In genomic region chr17:158379-158778, GRCh38 we compare ENCODE assay signal across 22 cellular contexts. TPM values are rescaled to one million over a fixed set of nuclear protein-coding genes. Genes with fewer than 3 reads are reported as not detected.
DNase-seq lines count a peak whose midpoint lies in the region; ATAC-seq and TF ChIP-seq lines count a peak whose summit lies in the region.
"Had no signal": no experiment of that assay in that cellular context is flagged by ENCODE, and none has a peak within 500 bp of the region (broad histone marks: within the 10 kb centered on the region; RNA-seq: fewer than 3 reads in every experiment).

No MANE protein-coding gene starts in this region.

- no peak overlapping the region for H3K27ac ChIP-seq in ascending aorta
- H3K27ac ChIP-seq: 22Rv1, BLaER1, C4-2B, GM23248 had no signal

- peaks cover 1% of the 10 kb centered on the region for H3K27me3 Mint-ChIP-seq in activated naive CD4-positive, alpha-beta T cell treated with anti-CD3 and anti-CD28 coated beads, Interleukin-2, amount 50 U/mL, for 24 hours
- no peaks in the 10 kb centered on the region for H3K27me3 Mint-ChIP-seq in natural killer cell treated with Interleukin-12 subunit alpha and Interleukin-12 subunit beta and Interleukin-15 and Interleukin-18, amount 100 ng/mL, for 72 hours
- peaks cover 0 to 2% of the 10 kb centered on the region in 2 donors for H3K27me3 Mint-ChIP-seq in natural killer cell (ENCODE audit: low read depth in 2 of 2)
- H3K27me3 Mint-ChIP-seq in nephron progenitor cell (ENCODE audit: low read depth, poor library complexity) = peaks cover 17% of the 10 kb centered on the region
- H3K27me3 Mint-ChIP-seq: CD4-positive, CD25-positive, alpha-beta regulatory T cell had no signal

- peak overlapping the region; percentile 62 for H3K27ac Mint-ChIP-seq in activated naive CD4-positive, alpha-beta T cell treated with anti-CD3 and anti-CD28 coated beads, Interleukin-2, amount 50 U/mL, for 24 hours
- peak overlapping the region in 1 of 2 donors; percentile 79 for H3K27ac Mint-ChIP-seq in activated naive CD4-positive, alpha-beta T cell treated with anti-CD3 and anti-CD28 coated beads, Interleukin-2, amount 50 U/mL, for 72 hours
- no peak overlapping the region for H3K27ac Mint-ChIP-seq in natural killer cell treated with Interleukin-12 subunit alpha and Interleukin-12 subunit beta and Interleukin-15 and Interleukin-18, amount 100 ng/mL, for 72 hours
- H3K27ac Mint-ChIP-seq in natural killer cell (no peak overlapping the region), nephron progenitor cell (peak overlapping the region; percentile 70)
- H3K27ac Mint-ChIP-seq: B cell; CD8-positive, alpha-beta T cell; HFFc6 had no signal

- no peaks in the 10 kb centered on the region for H3K36me3 ChIP-seq in ascending aorta
- H3K36me3 ChIP-seq: BLaER1 had no signal

- no peak overlapping the region for H3K4me3 ChIP-seq in ascending aorta
- H3K4me3 ChIP-seq: BLaER1, GM23248 had no signal

- no peak for ATAC-seq in activated naive CD4-positive, alpha-beta T cell treated with anti-CD3 and anti-CD28 coated beads, Interleukin-2, amount 50 U/mL, for 72 hours
- ATAC-seq in natural killer cell treated with Interleukin-12 subunit alpha and Interleukin-12 subunit beta and Interleukin-15 and Interleukin-18, amount 100 ng/mL, for 72 hours = no peak
- ATAC-seq in natural killer cell (no peak), GM18868 (IDR thresholded peaks at IDR 0.05; ENCODE audit: unreplicated experiment) (no peak)
- ATAC-seq: CD8-positive, alpha-beta T cell; HCT116 had no signal

- no peak overlapping the region for H3K4me3 Mint-ChIP-seq in activated naive CD4-positive, alpha-beta T cell treated with anti-CD3 and anti-CD28 coated beads, Interleukin-2, amount 50 U/mL, for 24 hours
- H3K4me3 Mint-ChIP-seq in natural killer cell treated with Interleukin-12 subunit alpha and Interleukin-12 subunit beta and Interleukin-15 and Interleukin-18, amount 100 ng/mL, for 72 hours = no peak overlapping the region
- H3K4me3 Mint-ChIP-seq in natural killer cell (no peak overlapping the region), nephron progenitor cell (no peak overlapping the region)
- H3K4me3 Mint-ChIP-seq: B cell; CD4-positive, CD25-positive, alpha-beta regulatory T cell; CD8-positive, alpha-beta T cell; H9; HFFc6 had no signal

- no peaks in the 10 kb centered on the region for H3K9me3 Mint-ChIP-seq in activated naive CD4-positive, alpha-beta T cell treated with anti-CD3 and anti-CD28 coated beads, Interleukin-2, amount 50 U/mL, for 24 hours
- no peaks in the 10 kb centered on the region for H3K9me3 Mint-ChIP-seq in activated naive CD4-positive, alpha-beta T cell treated with anti-CD3 and anti-CD28 coated beads, Interleukin-2, amount 50 U/mL, for 72 hours
- no peaks in the 10 kb centered on the region for H3K9me3 Mint-ChIP-seq in natural killer cell treated with Interleukin-12 subunit alpha and Interleukin-12 subunit beta and Interleukin-15 and Interleukin-18, amount 100 ng/mL, for 72 hours
- H3K9me3 Mint-ChIP-seq in natural killer cell (no peaks in the 10 kb centered on the region), nephron progenitor cell (no peaks in the 10 kb centered on the region)
- H3K9me3 Mint-ChIP-seq: CD4-positive, CD25-positive, alpha-beta regulatory T cell; CD8-positive, alpha-beta T cell; H9; HFFc6 had no signal

- no peaks in the 10 kb centered on the region for H3K27me3 ChIP-seq in ascending aorta
- H3K27me3 ChIP-seq: BLaER1 had no signal

- no peak for DNase-seq in activated naive CD4-positive, alpha-beta T cell treated with anti-CD3 and anti-CD28 coated beads, Interleukin-2, amount 50 U/mL, for 72 hours (ENCODE audit: low spot score in 2 of 2)
- peak; percentile 44 for DNase-seq in natural killer cell treated with Interleukin-12 subunit alpha and Interleukin-12 subunit beta and Interleukin-15 and Interleukin-18, amount 100 ng/mL, for 72 hours (ENCODE audit: low spot score)
- DNase-seq in natural killer cell (no peak), nephron progenitor cell (no peak), SKM-1 (lab: John Stamatoyannopoulos, UW; ENCODE audit: unreplicated experiment) (no peak), ascending aorta (ENCODE audit: low spot score in 2 of 2) (no peak)
- DNase-seq: Caco-2; CD4-positive, CD25-positive, alpha-beta regulatory T cell; DMS153; DND-41; GM23248; H9; HFFc6 had no signal

- no peaks in the 10 kb centered on the region for H3K4me1 Mint-ChIP-seq in activated naive CD4-positive, alpha-beta T cell treated with anti-CD3 and anti-CD28 coated beads, Interleukin-2, amount 50 U/mL, for 24 hours
- H3K4me1 Mint-ChIP-seq in natural killer cell treated with Interleukin-12 subunit alpha and Interleukin-12 subunit beta and Interleukin-15 and Interleukin-18, amount 100 ng/mL, for 72 hours (ENCODE audit: low read depth in 2 of 2) = no peaks in the 10 kb centered on the region
- H3K4me1 Mint-ChIP-seq in natural killer cell (no peaks in the 10 kb centered on the region), nephron progenitor cell (peaks cover 4% of the 10 kb centered on the region)
- H3K4me1 Mint-ChIP-seq: B cell; CD4-positive, CD25-positive, alpha-beta regulatory T cell; H9 had no signal

- TF ChIP-seq CTCF in natural killer cell (IDR thresholded peaks at IDR 0.05) = no peak
- no peak for TF ChIP-seq CTCF in nephron progenitor cell (IDR thresholded peaks at IDR 0.05)
- TF ChIP-seq CTCF in ascending aorta (IDR thresholded peaks at IDR 0.05) = no peak

- intact Hi-C loops in natural killer cell (cut with micrococcal nuclease) (no loop called here), ascending aorta (cut with DNase I) (no loop called here)

- H3K9me3 ChIP-seq in ascending aorta = no peaks in the 10 kb centered on the region
- H3K9me3 ChIP-seq: BLaER1, Caco-2 had no signal

- no peaks in the 10 kb centered on the region for H3K4me1 ChIP-seq in ascending aorta
- H3K4me1 ChIP-seq: BLaER1, Caco-2 had no signal

- no peaks in the 10 kb centered on the region for H3K36me3 Mint-ChIP-seq in activated naive CD4-positive, alpha-beta T cell treated with anti-CD3 and anti-CD28 coated beads, Interleukin-2, amount 50 U/mL, for 24 hours
- no peaks in the 10 kb centered on the region for H3K36me3 Mint-ChIP-seq in activated naive CD4-positive, alpha-beta T cell treated with anti-CD3 and anti-CD28 coated beads, Interleukin-2, amount 50 U/mL, for 72 hours
- no peaks in the 10 kb centered on the region for H3K36me3 Mint-ChIP-seq in natural killer cell treated with Interleukin-12 subunit alpha and Interleukin-12 subunit beta and Interleukin-15 and Interleukin-18, amount 100 ng/mL, for 72 hours
- no peaks in the 10 kb centered on the region for H3K36me3 Mint-ChIP-seq in natural killer cell
- H3K36me3 Mint-ChIP-seq in nephron progenitor cell (ENCODE audit: low read depth) = no peaks in the 10 kb centered on the region
- H3K36me3 Mint-ChIP-seq: CD4-positive, CD25-positive, alpha-beta regulatory T cell; CD8-positive, alpha-beta T cell had no signal

RNA-seq across cellular contexts. Expression of gene SCGB1C2, which starts 21.0 kb away (rescaled TPM):
- not detected for total RNA-seq in activated naive CD4-positive, alpha-beta T cell treated with anti-CD3 and anti-CD28 coated beads, Interleukin-2, amount 50 U/mL, for 72 hours
- not detected for total RNA-seq in natural killer cell treated with Interleukin-12 subunit alpha and Interleukin-12 subunit beta and Interleukin-15 and Interleukin-18, amount 100 ng/mL, for 72 hours
- total RNA-seq in natural killer cell (not detected), ascending aorta (not detected)
- total RNA-seq: B cell; Caco-2; CD4-positive, CD25-positive, alpha-beta regulatory T cell; CD8-positive, alpha-beta T cell; GM23248; H4; H9; HFFc6 had no signal

RNA-seq across cellular contexts. Expression of gene DOC2B, which starts 23.1 kb away (rescaled TPM):
- total RNA-seq in activated naive CD4-positive, alpha-beta T cell treated with anti-CD3 and anti-CD28 coated beads, Interleukin-2, amount 50 U/mL, for 72 hours = under 1 TPM in 1 of 2 donors, not detected in 1; 0.64 TPM
- total RNA-seq in natural killer cell treated with Interleukin-12 subunit alpha and Interleukin-12 subunit beta and Interleukin-15 and Interleukin-18, amount 100 ng/mL, for 72 hours = 10 to 100 TPM in 1 of 2 donors, 1 to 10 TPM in 1; 3.7 to 17.9 TPM
- total RNA-seq in natural killer cell = under 1 TPM in 2 of 3 donors, not detected in 1; 0.07 to 0.20 TPM
- 200 TPM for total RNA-seq in ascending aorta
- total RNA-seq: B cell; Caco-2; CD4-positive, CD25-positive, alpha-beta regulatory T cell; GM23248; H4; HFFc6 had no signal

Comparison
In these comparisons a context has a peak if more than half of its experiments do, and no peak if none do; other contexts are left out.
1. H3K27ac Mint-ChIP-seq: peak in activated naive CD4-positive, alpha-beta T cell treated with anti-CD3 and anti-CD28 coated beads, Interleukin-2, amount 50 U/mL, for 24 hours (single experiment) and nephron progenitor cell (single experiment); none in natural killer cell treated with Interleukin-12 subunit alpha and Interleukin-12 subunit beta and Interleukin-15 and Interleukin-18, amount 100 ng/mL, for 72 hours (0 of 2) and natural killer cell (0 of 2).
2. RNA of gene DOC2B, which starts 23.1 kb away (total RNA-seq): 200 TPM in ascending aorta (single experiment); 3.7 to 17.9 TPM in natural killer cell treated with Interleukin-12 subunit alpha and Interleukin-12 subunit beta and Interleukin-15 and Interleukin-18, amount 100 ng/mL, for 72 hours, 0.64 TPM in activated naive CD4-positive, alpha-beta T cell treated with anti-CD3 and anti-CD28 coated beads, Interleukin-2, amount 50 U/mL, for 72 hours and 0.07 to 0.20 TPM in natural killer cell; every median in the first group is over 10 times any median in the second.